Comparison of ENCODE assay signal across 20 cellular contexts in the genomic region with DNA sequence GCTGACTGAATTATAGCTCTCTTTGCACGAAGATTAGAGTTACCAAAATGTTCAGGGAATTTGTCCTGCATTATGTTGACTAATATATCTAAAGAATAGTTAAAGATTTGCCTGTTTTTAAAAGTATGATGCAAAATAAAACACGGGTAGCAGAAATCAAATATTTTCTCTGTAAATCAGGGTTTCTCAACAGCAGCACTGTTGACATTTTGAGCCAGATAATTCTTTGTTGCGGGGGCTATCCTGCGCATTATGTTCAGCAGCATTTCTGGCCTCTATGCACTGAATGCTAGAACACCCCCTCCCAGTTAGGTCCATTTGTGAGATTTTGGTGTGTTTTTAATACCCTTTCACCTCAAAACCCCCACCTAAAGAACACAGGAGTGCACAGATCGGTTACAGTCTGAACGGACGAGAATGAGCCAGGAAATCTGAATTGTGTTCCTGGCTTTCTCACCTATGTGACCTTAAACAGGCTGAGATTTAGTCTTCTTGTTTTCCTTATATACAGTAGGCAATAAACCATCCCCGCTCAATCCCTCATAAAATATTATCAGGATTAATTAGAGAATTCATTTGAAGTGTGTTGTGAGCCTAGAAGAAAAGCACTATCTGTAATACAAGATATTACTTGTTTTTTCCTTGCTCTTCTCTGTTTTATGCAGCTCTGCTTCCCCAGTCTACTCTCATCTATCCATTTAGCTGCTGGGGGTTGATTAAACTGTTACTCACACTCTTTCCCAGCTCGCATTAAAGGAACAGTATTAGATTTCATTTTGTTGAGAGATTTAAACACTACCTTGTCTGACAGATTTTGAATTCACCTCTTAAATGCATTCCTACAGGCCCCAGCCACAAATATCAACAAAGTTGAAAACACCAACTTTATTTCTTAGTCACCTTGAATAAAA.
A peak's percentile ranks its signal among the peaks of the same experiment; 100 is the strongest.
DNase-seq lines count a peak whose midpoint lies in the region; ATAC-seq, FAIRE-seq and TF ChIP-seq lines count a peak whose summit lies in the region.
"Had no signal": no experiment of that assay in that cellular context is flagged by ENCODE, and none has a peak within 500 bp of the region (broad histone marks: within the 10 kb centered on the region; RNA-seq: fewer than 3 reads in every experiment).

No MANE protein-coding gene starts in this region.

- intact Hi-C loops in HepG2 (cut with micrococcal nuclease; ENCODE audit: unreplicated experiment) (no loop called here), right lobe of liver (cut with DNase I) (no loop called here)

- no peaks in the 10 kb centered on the region for H4K20me1 ChIP-seq in HepG2 (ENCODE audit: insufficient read depth, low read length)

- H3K9ac ChIP-seq in liver (ENCODE audit: low read depth in 1 of 2, low read length in 2 of 2) (no peak overlapping the region), HepG2 (ENCODE audit: insufficient read depth, low read depth, low read length) (no peak overlapping the region)
- H3K9ac ChIP-seq: KMS-11 had no signal

- H3K27me3 ChIP-seq in liver (ENCODE audit: control insufficient read depth in 4 of 4, insufficient read depth in 4 of 4, low read length in 3 of 4) = no peaks in the 10 kb centered on the region
- H3K27me3 ChIP-seq in HepG2 (ENCODE audit: control insufficient read depth in 1 of 2, insufficient read depth in 2 of 2, low read length in 2 of 2) = no peaks in the 10 kb centered on the region
- no peaks in the 10 kb centered on the region for H3K27me3 ChIP-seq in brain microvascular endothelial cell (replicated peaks)
- no peaks in the 10 kb centered on the region for H3K27me3 ChIP-seq in right lobe of liver

- TF ChIP-seq POLR2A in HepG2 (IDR thresholded peaks at IDR 0.05; ENCODE audit: insufficient read depth in 1 of 2, low read depth in 2 of 2, low read length in 2 of 2) (no peak), right lobe of liver (IDR thresholded peaks at IDR 0.05) (no peak)

- H3K79me2 ChIP-seq in HepG2 (ENCODE audit: insufficient read depth, low read length) = no peaks in the 10 kb centered on the region

- H3K4me1 ChIP-seq in liver (ENCODE audit: control insufficient read depth in 4 of 4, insufficient read depth in 4 of 4, low read length in 3 of 4) = peaks cover 0 to 31% (median 22%) of the 10 kb centered on the region in 4 donors
- H3K4me1 ChIP-seq in HepG2 (ENCODE audit: insufficient read depth, low read length) = no peaks in the 10 kb centered on the region
- H3K4me1 ChIP-seq in right lobe of liver = peaks cover 0 to 21% (median 6%) of the 10 kb centered on the region in 4 donors

- no peak overlapping the region for H2AFZ ChIP-seq in HepG2 (ENCODE audit: low read length)

- no peak for FAIRE-seq in HepG2 (lab: Jason Lieb, UNC)
- FAIRE-seq: A204.1 had no signal

- no peak for ATAC-seq in HepG2
- peak; percentile 55 to 65 (median 61) for ATAC-seq in right lobe of liver
- no peak for ATAC-seq in HG02610 (IDR thresholded peaks at IDR 0.05; ENCODE audit: unreplicated experiment)

- DNase-seq in HepG2 (ENCODE audit: low spot score) (no peak), brain microvascular endothelial cell (peak; percentile 12), right lobe of liver (no peak), NK-92 (lab: John Stamatoyannopoulos, UW; ENCODE audit: unreplicated experiment) (no peak), nucleus accumbens (lab: John Stamatoyannopoulos, UW) (no peak), COLO668 (lab: John Stamatoyannopoulos, UW; ENCODE audit: unreplicated experiment) (no peak)
- DNase-seq: COR-L47, NCI-H1092 treated with DMSO at 0.1 percent for 48 hours, NCI-H1694 treated with DMSO at 0.1 percent for 48 hours, NCI-H2171, NCI-H446 treated with DMSO at 0.1 percent for 48 hours, NCI-H774, SIG-M5 had no signal

- in situ Hi-C loops in HepG2 (cut with HindIII; ENCODE audit: extremely low pct_ligation_motif_present, low pct_unique_long_range_greater_than_20kb) = no loop called here
- in situ Hi-C loops in brain microvascular endothelial cell (cut with HindIII; ENCODE audit: low pct_ligation_motif_present, low sequenced_read_pairs) = no loop called here

- 39% methylated on average over 9 of the region's 9 CpGs for WGBS in liver
- WGBS in HepG2 (ENCODE audit: low lambda C conversion rate) = 14% methylated on average over 9 of the region's 9 CpGs
- 44% methylated on average over 9 of the region's 9 CpGs for WGBS in right lobe of liver (ENCODE audit: insufficient coverage, low coverage, low lambda C conversion rate, missing lambda C conversion rate)

- no peak for TF ChIP-seq CTCF in liver (IDR thresholded peaks at IDR 0.05; ENCODE audit: low read depth, low read length, missing input control)
- no peak for TF ChIP-seq CTCF in HepG2 (CRISPR knock-in tag; IDR thresholded peaks at IDR 0.05)
- TF ChIP-seq CTCF in brain microvascular endothelial cell (IDR thresholded peaks at IDR 0.05; ENCODE audit: low read depth, low read length, missing control alignments) = no peak
- TF ChIP-seq CTCF in right lobe of liver (IDR thresholded peaks at IDR 0.05) = no peak

- TF ChIP-seq EP300 in HepG2 (IDR thresholded peaks at IDR 0.05; ENCODE audit: low read depth in 2 of 2, low read length in 2 of 2) = no peak
- no peak for TF ChIP-seq EP300 in HepG2 (CRISPR knock-in tag; IDR thresholded peaks at IDR 0.05; ENCODE audit: borderline replicate concordance)

- H3K9me3 ChIP-seq in liver (ENCODE audit: control insufficient read depth in 4 of 4, low read length in 3 of 4) (no peaks in the 10 kb centered on the region), HepG2 (ENCODE audit: low read length) (no peaks in the 10 kb centered on the region), right lobe of liver (no peaks in the 10 kb centered on the region)
- H3K9me3 ChIP-seq: HAP-1 had no signal

- TF ChIP-seq RAD21 in liver (IDR thresholded peaks at IDR 0.05) (no peak), HepG2 (CRISPR knock-in tag; IDR thresholded peaks at IDR 0.05) (no peak)

- no peak overlapping the region for H3K4me2 ChIP-seq in HepG2 (ENCODE audit: low read depth, low read length)
- H3K4me2 ChIP-seq: KMS-11 had no signal

- H3K4me3 ChIP-seq in liver (ENCODE audit: low read depth in 1 of 3, low read length in 3 of 3) (no peak overlapping the region), HepG2 (replicated peaks in 1 of 3; ENCODE audit: insufficient read depth in 1 of 3, low read depth in 2 of 3, low read length in 3 of 3) (no peak overlapping the region), brain microvascular endothelial cell (ENCODE audit: low read depth, low read length) (no peak overlapping the region), right lobe of liver (no peak overlapping the region)
- H3K4me3 ChIP-seq: HAP-1 had no signal

- CTCF ChIA-PET in HepG2 (lab: Yijun Ruan, JAX; ENCODE audit: low intra/inter-chr PET ratio, low total read pairs) = no interaction called here

- H3K36me3 ChIP-seq in liver (ENCODE audit: control insufficient read depth in 4 of 4, insufficient read depth in 3 of 4, low read depth in 1 of 4, low read length in 3 of 4) = no peaks in the 10 kb centered on the region
- no peaks in the 10 kb centered on the region for H3K36me3 ChIP-seq in HepG2 (replicated peaks in 1 of 2; ENCODE audit: control insufficient read depth in 1 of 2, insufficient read depth in 2 of 2, low read length in 2 of 2)
- H3K36me3 ChIP-seq in brain microvascular endothelial cell (replicated peaks) = no peaks in the 10 kb centered on the region
- H3K36me3 ChIP-seq in right lobe of liver = no peaks in the 10 kb centered on the region
- H3K36me3 ChIP-seq: HAP-1 had no signal

- BruUV-seq in HepG2 (replicated peaks; lab: Mats Ljungman, UMichigan) = no TSS peak

- no peak overlapping the region for H3K27ac ChIP-seq in liver (ENCODE audit: low read depth in 1 of 2, low read length in 2 of 2)
- H3K27ac ChIP-seq in HepG2 (ENCODE audit: extremely low read length, insufficient read depth, low read length) = no peak overlapping the region
- peak overlapping the region; percentile 20 for H3K27ac ChIP-seq in brain microvascular endothelial cell
- no peak overlapping the region for H3K27ac ChIP-seq in right lobe of liver
- H3K27ac ChIP-seq: C4-2B, HL-60, KMS-11 had no signal

- POLR2A ChIA-PET in HepG2 (lab: Yijun Ruan, JAX) = no interaction called here

TF ChIP-seq in liver, 16 proteins besides CTCF, POLR2A, EP300 and RAD21:
- TF ChIP-seq JUND (IDR thresholded peaks at IDR 0.05) (no peak), FOXA2 (IDR thresholded peaks at IDR 0.05) (peak; percentile 19)

TF ChIP-seq in HepG2, 621 proteins besides CTCF, POLR2A, EP300 and RAD21:
- TF ChIP-seq MYC (CRISPR knock-in tag; IDR thresholded peaks at IDR 0.05; ENCODE audit: borderline replicate concordance) (no peak), PTBP1 (IDR thresholded peaks at IDR 0.05; ENCODE audit: low read depth, low read length, poor library complexity, severe bottlenecking) (no peak), FOXO1 (CRISPR knock-in tag; IDR thresholded peaks at IDR 0.05) (no peak), ZC3H4 (CRISPR knock-in tag; IDR thresholded peaks at IDR 0.05; ENCODE audit: borderline replicate concordance) (no peak), ZZZ3 (CRISPR knock-in tag; IDR thresholded peaks at IDR 0.05; ENCODE audit: borderline replicate concordance) (no peak)
- TF ChIP-seq, protein P1, sequence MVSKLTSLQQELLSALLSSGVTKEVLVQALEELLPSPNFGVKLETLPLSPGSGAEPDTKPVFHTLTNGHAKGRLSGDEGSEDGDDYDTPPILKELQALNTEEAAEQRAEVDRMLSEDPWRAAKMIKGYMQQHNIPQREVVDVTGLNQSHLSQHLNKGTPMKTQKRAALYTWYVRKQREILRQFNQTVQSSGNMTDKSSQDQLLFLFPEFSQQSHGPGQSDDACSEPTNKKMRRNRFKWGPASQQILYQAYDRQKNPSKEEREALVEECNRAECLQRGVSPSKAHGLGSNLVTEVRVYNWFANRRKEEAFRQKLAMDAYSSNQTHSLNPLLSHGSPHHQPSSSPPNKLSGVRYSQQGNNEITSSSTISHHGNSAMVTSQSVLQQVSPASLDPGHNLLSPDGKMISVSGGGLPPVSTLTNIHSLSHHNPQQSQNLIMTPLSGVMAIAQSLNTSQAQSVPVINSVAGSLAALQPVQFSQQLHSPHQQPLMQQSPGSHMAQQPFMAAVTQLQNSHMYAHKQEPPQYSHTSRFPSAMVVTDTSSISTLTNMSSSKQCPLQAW (CRISPR knock-in tag; IDR thresholded peaks at IDR 0.05) = no peak

Comparison
In these comparisons a context has a peak if more than half of its experiments do, and no peak if none do; other contexts are left out.
1. ATAC-seq: peak in right lobe of liver (4 of 4); none in HepG2 (single experiment) and HG02610 (single experiment).